Comparison of ENCODE assay signal across 13 cellular contexts in the genomic region with DNA sequence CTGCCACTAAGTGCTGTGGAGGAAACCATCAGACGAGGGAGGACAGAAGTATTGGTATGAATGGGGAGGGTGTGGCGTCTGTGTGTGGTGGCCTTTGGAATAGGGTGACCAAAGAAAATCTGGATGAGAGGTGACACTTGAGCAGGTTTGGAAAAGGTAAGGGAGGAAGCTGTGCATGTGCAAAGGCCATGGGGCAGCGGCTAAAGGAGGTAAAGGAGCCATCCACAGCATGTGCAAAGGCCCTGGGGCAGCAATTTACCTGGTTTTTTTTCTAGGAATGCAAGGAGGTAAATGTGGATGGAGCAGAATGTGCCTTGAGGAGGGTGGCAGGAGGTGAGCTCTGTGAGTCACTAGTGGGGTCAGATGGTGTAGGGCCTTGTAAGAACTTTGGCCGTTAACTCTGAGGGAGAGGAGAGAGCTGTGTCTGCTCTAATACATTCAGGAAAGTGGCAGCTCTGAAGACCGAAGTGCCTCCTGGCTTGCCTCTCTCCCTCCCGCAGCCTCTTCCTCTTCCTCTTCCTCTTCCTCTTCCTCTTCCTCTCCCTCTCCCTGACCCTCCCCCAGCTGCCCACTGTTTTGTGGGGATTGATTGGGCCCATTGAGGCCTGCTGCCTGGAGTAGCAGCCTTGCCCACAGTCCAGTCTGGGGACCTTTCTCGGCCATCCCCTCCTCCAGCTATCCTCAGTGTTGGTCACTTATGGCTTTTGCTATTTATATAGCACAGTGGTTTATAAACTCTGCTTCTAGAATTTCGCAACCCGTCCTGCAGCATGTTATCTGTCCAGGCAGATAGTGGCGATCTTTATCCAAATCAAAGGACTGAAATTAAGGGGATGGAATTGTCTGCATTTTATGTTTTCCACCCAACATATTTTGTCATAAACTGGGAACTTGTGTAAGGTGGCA. TPM values are rescaled to one million over a fixed set of nuclear protein-coding genes. Genes with fewer than 3 reads are reported as not detected.
DNase-seq lines count a peak whose midpoint lies in the region; ATAC-seq and TF ChIP-seq lines count a peak whose summit lies in the region.
"Had no signal": no experiment of that assay in that cellular context is flagged by ENCODE, and none has a peak within 500 bp of the region (broad histone marks: within the 10 kb centered on the region; RNA-seq: fewer than 3 reads in every experiment).

No MANE protein-coding gene starts in this region.

- ATAC-seq in activated naive CD8-positive, alpha-beta T cell treated with anti-CD3 and anti-CD28 coated beads, Interleukin-2, amount 10 ng/mL, durations not matched to agents 7 days and 5 days (ENCODE audit: low read depth), result no peak
- ATAC-seq in WTC11, result no peak
- ATAC-seq in left colon, result peak; percentile 27
- no peak for ATAC-seq in HG03039 (IDR thresholded peaks at IDR 0.05; ENCODE audit: unreplicated experiment)
- no peak for ATAC-seq in HG03139 (IDR thresholded peaks at IDR 0.05; ENCODE audit: unreplicated experiment)

- POLR2A ChIA-PET in activated naive CD8-positive, alpha-beta T cell treated with anti-CD3 and anti-CD28 coated beads, Interleukin-2, amount 10 ng/mL, durations not matched to agents 7 days and 5 days (lab: Charles Lee), result no interaction called here
- POLR2A ChIA-PET in WTC11 (lab: Charles Lee), result no interaction called here

- no peak for DNase-seq in activated naive CD8-positive, alpha-beta T cell treated with anti-CD3 and anti-CD28 coated beads, Interleukin-2, amount 10 ng/mL, durations not matched to agents 7 days and 5 days
- DNase-seq in activated naive CD8-positive, alpha-beta T cell treated with anti-CD3 and anti-CD28 coated beads for 36 hours, result no peak
- DNase-seq in WTC11 (ENCODE audit: low spot score) (no peak), left colon (peak in 1 of 2 donors; percentile 29), middle frontal gyrus (ENCODE audit: extremely low spot score, low spot score) (no peak), DMS 273 (lab: John Stamatoyannopoulos, UW; ENCODE audit: unreplicated experiment) (no peak)
- DNase-seq: activated CD4-positive, alpha-beta T cell treated with anti-CD3 and anti-CD28 coated beads for 48 hours; anterior cingulate cortex; NCI-H2081 treated with DMSO at 0.1 percent for 48 hours; Right ventricle myocardium superior; stimulated activated CD4-positive, alpha-beta T cell treated with anti-CD3 and anti-CD28 coated beads, Interleukin-2, amount 100 ng/mL, for 48 hours had no signal

- H3K27me3 Mint-ChIP-seq in activated naive CD8-positive, alpha-beta T cell treated with anti-CD3 and anti-CD28 coated beads, Interleukin-2, amount 10 ng/mL, durations not matched to agents 7 days and 5 days, result no peaks in the 10 kb centered on the region
- H3K27me3 Mint-ChIP-seq in activated naive CD8-positive, alpha-beta T cell treated with anti-CD3 and anti-CD28 coated beads for 36 hours, result no peaks in the 10 kb centered on the region
- H3K27me3 Mint-ChIP-seq in WTC11 (ENCODE audit: low read depth), result no peaks in the 10 kb centered on the region

- H3K27ac Mint-ChIP-seq in activated naive CD8-positive, alpha-beta T cell treated with anti-CD3 and anti-CD28 coated beads, Interleukin-2, amount 10 ng/mL, durations not matched to agents 7 days and 5 days, result peak overlapping the region; percentile 70
- no peak overlapping the region for H3K27ac Mint-ChIP-seq in activated naive CD8-positive, alpha-beta T cell treated with anti-CD3 and anti-CD28 coated beads for 36 hours
- H3K27ac Mint-ChIP-seq in WTC11, result peak overlapping the region; percentile 53; the same call in 1 of the 2 replicates

- peaks cover 53% of the 10 kb centered on the region for H3K4me1 Mint-ChIP-seq in activated naive CD8-positive, alpha-beta T cell treated with anti-CD3 and anti-CD28 coated beads, Interleukin-2, amount 10 ng/mL, durations not matched to agents 7 days and 5 days
- H3K4me1 Mint-ChIP-seq in activated naive CD8-positive, alpha-beta T cell treated with anti-CD3 and anti-CD28 coated beads for 36 hours, result peaks cover 38% of the 10 kb centered on the region
- peaks cover 64% of the 10 kb centered on the region for H3K4me1 Mint-ChIP-seq in WTC11

- no peak overlapping the region for H3K4me3 Mint-ChIP-seq in activated naive CD8-positive, alpha-beta T cell treated with anti-CD3 and anti-CD28 coated beads, Interleukin-2, amount 10 ng/mL, durations not matched to agents 7 days and 5 days
- H3K4me3 Mint-ChIP-seq in activated naive CD8-positive, alpha-beta T cell treated with anti-CD3 and anti-CD28 coated beads for 36 hours, result no peak overlapping the region
- no peak overlapping the region for H3K4me3 Mint-ChIP-seq in WTC11

- CTCF ChIA-PET in WTC11 (lab: Charles Lee), result interaction anchor here (0.5 to 1.3 kb wide), 3 partner anchors 31 to 214 kb away, joined by 3 to 4 read pairs (median 3); no protein-coding TSS in a partner anchor

- H3K9me3 Mint-ChIP-seq in activated naive CD8-positive, alpha-beta T cell treated with anti-CD3 and anti-CD28 coated beads, Interleukin-2, amount 10 ng/mL, durations not matched to agents 7 days and 5 days, result no peaks in the 10 kb centered on the region
- no peaks in the 10 kb centered on the region for H3K9me3 Mint-ChIP-seq in activated naive CD8-positive, alpha-beta T cell treated with anti-CD3 and anti-CD28 coated beads for 36 hours
- 0 out of 2 replicates have a peak, but pooled peaks cover 4% of the 10 kb centered on the region for H3K9me3 Mint-ChIP-seq in WTC11

- TF ChIP-seq CTCF in WTC11 (IDR thresholded peaks at IDR 0.05), result no peak

- intact Hi-C loops in left colon (cut with DNase I, micrococcal nuclease), result no loop called here

- peaks cover 19% of the 10 kb centered on the region for H3K36me3 Mint-ChIP-seq in activated naive CD8-positive, alpha-beta T cell treated with anti-CD3 and anti-CD28 coated beads, Interleukin-2, amount 10 ng/mL, durations not matched to agents 7 days and 5 days
- peaks cover 3% of the 10 kb centered on the region for H3K36me3 Mint-ChIP-seq in activated naive CD8-positive, alpha-beta T cell treated with anti-CD3 and anti-CD28 coated beads for 36 hours
- peaks cover 6% of the 10 kb centered on the region for H3K36me3 Mint-ChIP-seq in WTC11

TF ChIP-seq in WTC11, 78 proteins besides CTCF, POLR2A, EP300 and RAD21:
- TF ChIP-seq GTF2I (CRISPR knock-in tag; conservative IDR thresholded peaks at IDR 0.05) (peak; percentile 84; the same call in 1 of the 2 replicates), ZNF425 (CRISPR knock-in tag; conservative IDR thresholded peaks at IDR 0.05) (no peak)

RNA-seq across cellular contexts. Expression of gene CMIP, which starts 38.7 kb away (rescaled TPM):
- total RNA-seq in activated naive CD8-positive, alpha-beta T cell treated with anti-CD3 and anti-CD28 coated beads, Interleukin-2, amount 10 ng/mL, durations not matched to agents 7 days and 5 days, result 10 to 100 TPM; 65.4 to 76.7 TPM
- total RNA-seq in activated naive CD8-positive, alpha-beta T cell treated with anti-CD3 and anti-CD28 coated beads for 36 hours, result 10 to 100 TPM; 28.1 to 29.7 TPM
- total RNA-seq in WTC11 (2021) (57.0 to 63.7 TPM (median 59.6 TPM) in 3 replicates), left colon (10 to 100 TPM; 81.8 to 84.5 TPM)
